ENCODE assay signal across 1 cellular context in genomic region chr1:153942766-153943549, GRCh38.
TF ChIP-seq lines count a peak whose summit lies in the region.

No MANE protein-coding gene starts in this region.

TF ChIP-seq in liver, 16 proteins besides CTCF, POLR2A, EP300 and RAD21:
- TF ChIP-seq FOXA1 (IDR thresholded peaks at IDR 0.05) (no peak), SP1 (IDR thresholded peaks at IDR 0.05) (peak; percentile 64), NR2F2 (IDR thresholded peaks at IDR 0.05) (peak; percentile 59), FOXA2 (IDR thresholded peaks at IDR 0.05) (no peak), HNF4A (conservative IDR thresholded peaks at IDR 0.05) (peak; percentile 58 to 59), RXRA (IDR thresholded peaks at IDR 0.05) (peak; percentile 76 to 81)
